Comparison of ENCODE assay signal across 21 cellular contexts in the genomic region with DNA sequence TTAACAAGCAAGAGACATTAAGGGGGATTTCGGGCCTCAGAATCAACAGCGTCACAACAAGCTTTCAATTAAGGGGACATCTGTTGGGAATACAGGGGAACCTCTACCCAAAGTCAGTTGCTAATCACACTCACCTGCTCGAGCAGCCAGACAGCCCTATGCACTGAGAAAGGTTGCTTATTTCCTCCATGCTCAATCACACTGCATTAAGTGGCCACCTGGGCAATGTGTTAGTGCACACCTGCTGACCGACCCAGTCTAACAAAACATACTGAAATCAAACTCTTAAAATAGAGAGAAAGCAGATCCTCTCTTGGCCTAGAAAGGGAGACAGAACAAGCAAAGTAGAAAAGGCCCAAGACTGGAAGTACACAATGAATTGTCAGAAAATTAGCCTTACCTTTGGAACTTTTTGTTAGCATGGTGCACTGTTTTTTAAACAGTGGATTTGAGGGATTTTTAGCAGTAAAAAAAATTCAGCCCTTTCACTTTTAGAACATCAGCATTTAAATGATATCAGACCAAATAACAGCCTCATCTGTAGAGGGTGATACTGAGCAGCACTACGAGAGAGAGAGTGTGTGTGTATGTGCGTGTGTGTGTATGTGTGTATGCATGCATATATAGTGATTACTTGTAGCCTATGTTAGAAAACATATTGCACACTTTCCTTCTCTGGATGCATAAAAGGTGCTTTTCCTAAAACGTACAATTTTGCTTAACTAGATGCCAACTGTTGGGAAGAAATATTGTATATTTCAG.
DNase-seq lines count a peak whose midpoint lies in the region; ATAC-seq, FAIRE-seq and TF ChIP-seq lines count a peak whose summit lies in the region.
"Had no signal": no experiment of that assay in that cellular context is flagged by ENCODE, and none has a peak within 500 bp of the region (broad histone marks: within the 10 kb centered on the region; RNA-seq: fewer than 3 reads in every experiment).

No MANE protein-coding gene starts in this region.

- POLR2A ChIA-PET in H1 (lab: Charles Lee; ENCODE audit: partially characterized antibody) = no interaction called here

- no peak overlapping the region for H4K5ac ChIP-seq in H1 (ENCODE audit: insufficient read length, low read depth, low read length)

- no peaks in the 10 kb centered on the region for H3K23me2 ChIP-seq in H1 (ENCODE audit: low read depth, low read length)

- intact Hi-C loops in tibial artery (cut with DNase I; ENCODE audit: low total_unique reads) = no loop called here

- no peak overlapping the region for H3K14ac ChIP-seq in H1 (ENCODE audit: insufficient read length)

- FAIRE-seq in H1 (lab: Jason Lieb, UNC) = no peak

- CTCF ChIA-PET in H1 (lab: Charles Lee; ENCODE audit: partially characterized antibody) = no interaction called here

- H2BK5ac ChIP-seq in H1 (ENCODE audit: low read depth, low read length) = no peak overlapping the region

- H3K27ac ChIP-seq in H1 (ENCODE audit: low read depth, low read length) = no peak overlapping the region
- no peak overlapping the region for H3K27ac ChIP-seq in tibial artery
- H3K27ac ChIP-seq: breast epithelium, RWPE1 had no signal

- H2BK120ac ChIP-seq in H1 (replicated peaks; ENCODE audit: low read depth, low read length) = no peak overlapping the region

- H3K9ac ChIP-seq in H1 (replicated peaks in 1 of 4; ENCODE audit: extremely low read depth in 1 of 4, low read depth in 3 of 4, low read length in 3 of 4) = no peak overlapping the region

- H3K4me2 ChIP-seq in H1 (ENCODE audit: insufficient read depth in 1 of 2, low read depth in 2 of 2, low read length in 2 of 2) = no peak overlapping the region

- no peak for TF ChIP-seq RAD21 in H1 (IDR thresholded peaks at IDR 0.05 in 1 of 2, conservative IDR thresholded peaks at IDR 0.05 in 1 of 2; ENCODE audit: low read depth in 2 of 2, low read length in 2 of 2)

- no peak overlapping the region for H3K4me3 ChIP-seq in H1 (ENCODE audit: extremely low read depth in 1 of 4, insufficient read depth in 2 of 4, low read depth in 3 of 4, low read length in 4 of 4)
- no peak overlapping the region for H3K4me3 ChIP-seq in tibial artery
- H3K4me3 ChIP-seq: breast epithelium had no signal

- TF ChIP-seq CTCF in H1 (IDR thresholded peaks at IDR 0.05; ENCODE audit: control extremely low read depth in 1 of 3, insufficient read depth in 1 of 3, low read depth in 1 of 3, low read length in 3 of 3) = peak in 1 of 3 experiments; percentile 11; a peak in 1 of 4 replicates
- TF ChIP-seq CTCF in GM10266 (IDR thresholded peaks at IDR 0.05; ENCODE audit: control insufficient read depth, insufficient read depth, low read depth, missing control alignments) = no peak
- no peak for TF ChIP-seq CTCF in tibial artery (IDR thresholded peaks at IDR 0.05)

- no peak overlapping the region for H3K18ac ChIP-seq in H1 (ENCODE audit: extremely low read depth, low read length)

- 81% methylated on average over 7 of the region's 7 CpGs; no CpG with 5 or more reads in 1 of the 2 experiments for WGBS in H1 (ENCODE audit: extremely low coverage in 1 of 2, insufficient coverage in 1 of 2, insufficient read length in 1 of 2, insufficient replicate concordance in 2 of 2, low coverage in 1 of 2, low lambda C conversion rate in 2 of 2, missing lambda C conversion rate in 1 of 2), 2 experiments

- H4K91ac ChIP-seq in H1 (replicated peaks; ENCODE audit: insufficient read length, low read length) = no peak overlapping the region

- no peak overlapping the region for H2BK20ac ChIP-seq in H1 (ENCODE audit: low read length)

- no peak overlapping the region for H2BK12ac ChIP-seq in H1 (ENCODE audit: low read depth, low read length)

- DNase-seq in H4 (ENCODE audit: low spot score) (peak; percentile 2), NCI-H146 (lab: John Stamatoyannopoulos, UW) (peak; percentile 90), NCI-H526 (lab: John Stamatoyannopoulos, UW) (peak; percentile 1 to 43), H1 (ENCODE audit: low read depth in 1 of 2, low spot score in 2 of 2) (no peak), GM10266 (ENCODE audit: extremely low spot score) (no peak), tibial artery (no peak)
- DNase-seq in stimulated activated CD4-positive, alpha-beta T cell treated with anti-CD3 and anti-CD28 coated beads, Interleukin-4, amount 100 ng/mL, for 1 hour = no peak
- DNase-seq: activated CD8-positive, alpha-beta memory T cell treated with anti-CD3 and anti-CD28 coated beads, Interleukin-2, amount 10 ng/mL, durations not matched to agents 7 days and 5 days; activated effector memory CD4-positive, alpha-beta T cell treated with Interleukin-2 at 50 U/mL for 16 hours; activated naive CD8-positive, alpha-beta T cell treated with anti-CD3 and anti-CD28 coated beads, Interleukin-2, amount 50 U/mL, for 24 hours; foreskin melanocyte; GOT3; hypothalamus; islet precursor cell; NCI-H1048; NK-92 treated with Interleukin-12 subunit alpha and Interleukin-12 subunit beta, amount 100 ng/mL, for 24 hours had no signal

- no peaks in the 10 kb centered on the region for H3K9me3 ChIP-seq in H1 (ENCODE audit: insufficient read depth in 2 of 2, low read depth in 1 of 2, low read length in 1 of 2)
- H3K9me3 ChIP-seq in tibial artery = no peaks in the 10 kb centered on the region
- H3K9me3 ChIP-seq: breast epithelium had no signal

- no peak overlapping the region for H2BK15ac ChIP-seq in H1 (ENCODE audit: low read length)

- H3K23ac ChIP-seq in H1 (ENCODE audit: insufficient read length) = no peak overlapping the region

- no peak for ATAC-seq in GM21723 (IDR thresholded peaks at IDR 0.05; ENCODE audit: unreplicated experiment)
- ATAC-seq: activated CD8-positive, alpha-beta memory T cell treated with anti-CD3 and anti-CD28 coated beads, Interleukin-2, amount 10 ng/mL, durations not matched to agents 7 days and 5 days; activated naive CD8-positive, alpha-beta T cell treated with anti-CD3 and anti-CD28 coated beads, Interleukin-2, amount 50 U/mL, for 24 hours; sciatic nerve; stimulated activated memory B cell treated with anti-CD40 and anti-IgM and Interleukin-4, amounts not matched to agents 10 μg/mL and 1 μg/mL and 100 μg/mL, for 72 hours had no signal

- no peak overlapping the region for H2AK5ac ChIP-seq in H1 (ENCODE audit: low read depth, low read length)

- H3K79me2 ChIP-seq in H1 (ENCODE audit: control insufficient read depth in 1 of 2, insufficient read depth in 2 of 2, low read length in 2 of 2) = no peaks in the 10 kb centered on the region

- no peak for TF ChIP-seq EP300 in H1 (IDR thresholded peaks at IDR 0.05; ENCODE audit: borderline replicate concordance in 1 of 2, low read depth in 2 of 2, low read length in 2 of 2)

- H2AFZ ChIP-seq in H1 (ENCODE audit: low read length) = 0 out of 2 replicates have a peak overlapping the region, but pooled peaks have one; percentile 27

- no peaks in the 10 kb centered on the region for H3K4me1 ChIP-seq in H1 (replicated peaks in 1 of 4; ENCODE audit: control insufficient read depth in 3 of 4, insufficient read depth in 4 of 4, low read length in 3 of 4)
- no peaks in the 10 kb centered on the region for H3K4me1 ChIP-seq in tibial artery
- H3K4me1 ChIP-seq: breast epithelium had no signal

- TF ChIP-seq POLR2A in H1 (IDR thresholded peaks at IDR 0.05; ENCODE audit: control extremely low read depth in 1 of 2, low read depth in 2 of 2, low read length in 2 of 2) = no peak

- no peaks in the 10 kb centered on the region for H3K36me3 ChIP-seq in H1 (ENCODE audit: control insufficient read depth in 2 of 4, insufficient read depth in 4 of 4, low read length in 3 of 4)
- no peaks in the 10 kb centered on the region for H3K36me3 ChIP-seq in tibial artery
- H3K36me3 ChIP-seq: breast epithelium had no signal

- no peaks in the 10 kb centered on the region for H4K20me1 ChIP-seq in H1 (replicated peaks in 1 of 2; ENCODE audit: control insufficient read depth in 1 of 2, insufficient read depth in 2 of 2, low read length in 2 of 2)

- no peaks in the 10 kb centered on the region for H3K79me1 ChIP-seq in H1 (ENCODE audit: low read depth, low read length)

- H4K8ac ChIP-seq in H1 (ENCODE audit: extremely low read depth, insufficient read depth, low read length) = no peak overlapping the region

- no peak overlapping the region for H3K56ac ChIP-seq in H1 (replicated peaks; ENCODE audit: insufficient read length, low read depth, low read length)

- no peak overlapping the region for H3K4ac ChIP-seq in H1 (replicated peaks; ENCODE audit: insufficient read length, low read depth, low read length)

- H3K27me3 ChIP-seq in H1 (replicated peaks in 1 of 4; ENCODE audit: control insufficient read depth in 3 of 4, extremely low read depth in 1 of 4, insufficient read depth in 3 of 4, low read length in 3 of 4) = no peaks in the 10 kb centered on the region
- H3K27me3 ChIP-seq in tibial artery = no peaks in the 10 kb centered on the region
- H3K27me3 ChIP-seq: breast epithelium had no signal

TF ChIP-seq in H1, 55 proteins besides CTCF, POLR2A, EP300 and RAD21:
- no peak for TF ChIP-seq ZNF274 (IDR thresholded peaks at IDR 0.05; ENCODE audit: borderline replicate concordance, extremely low read depth, low read length)
- TF ChIP-seq SIN3A (conservative IDR thresholded peaks at IDR 0.05 in 1 of 2, IDR thresholded peaks at IDR 0.05 in 1 of 2; ENCODE audit: low read depth in 1 of 2, low read length in 2 of 2) = no peak
- TF ChIP-seq BCL11A (IDR thresholded peaks at IDR 0.05; ENCODE audit: low read depth in 2 of 2, low read length in 2 of 2) = no peak
- no peak for TF ChIP-seq SP2 (IDR thresholded peaks at IDR 0.05; ENCODE audit: low read length)
- no peak for TF ChIP-seq EGR1 (IDR thresholded peaks at IDR 0.05; ENCODE audit: borderline replicate concordance, low read depth, low read length)
- no peak for TF ChIP-seq CEBPB (IDR thresholded peaks at IDR 0.05; ENCODE audit: low read depth, low read length)
- no peak for TF ChIP-seq GTF2F1 (IDR thresholded peaks at IDR 0.05; ENCODE audit: borderline replicate concordance, low read depth, low read length)
- no peak for TF ChIP-seq CBX8 (IDR thresholded peaks at IDR 0.05; ENCODE audit: borderline replicate concordance, low read depth, low read length)
- no peak for TF ChIP-seq MAFK (IDR thresholded peaks at IDR 0.05; ENCODE audit: low read depth, low read length)
- no peak for TF ChIP-seq JUN (IDR thresholded peaks at IDR 0.05; ENCODE audit: low read depth, low read length)
- no peak for TF ChIP-seq KDM1A (IDR thresholded peaks at IDR 0.05; ENCODE audit: borderline replicate concordance, low read length)
- TF ChIP-seq, protein P1, sequence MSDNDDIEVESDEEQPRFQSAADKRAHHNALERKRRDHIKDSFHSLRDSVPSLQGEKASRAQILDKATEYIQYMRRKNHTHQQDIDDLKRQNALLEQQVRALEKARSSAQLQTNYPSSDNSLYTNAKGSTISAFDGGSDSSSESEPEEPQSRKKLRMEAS (IDR thresholded peaks at IDR 0.05) = no peak
- no peak for TF ChIP-seq CHD2 (IDR thresholded peaks at IDR 0.05; ENCODE audit: low read length)
- TF ChIP-seq GABPA (IDR thresholded peaks at IDR 0.05; ENCODE audit: borderline replicate concordance, insufficient read depth, low read length) = no peak
- no peak for TF ChIP-seq BRCA1 (IDR thresholded peaks at IDR 0.05; ENCODE audit: low read depth, low read length)

Comparison
In these comparisons a context has a peak if more than half of its experiments do, and no peak if none do; other contexts are left out.
1. DNase-seq: peak in H4 (single experiment), NCI-H146 (single experiment) and NCI-H526 (2 of 2); none in H1 (0 of 2), GM10266 (single experiment), stimulated activated CD4-positive, alpha-beta T cell treated with anti-CD3 and anti-CD28 coated beads, Interleukin-4, amount 100 ng/mL, for 1 hour (single experiment) and tibial artery (0 of 2).